Comparison of ENCODE assay signal across 20 cellular contexts in the genomic region with DNA sequence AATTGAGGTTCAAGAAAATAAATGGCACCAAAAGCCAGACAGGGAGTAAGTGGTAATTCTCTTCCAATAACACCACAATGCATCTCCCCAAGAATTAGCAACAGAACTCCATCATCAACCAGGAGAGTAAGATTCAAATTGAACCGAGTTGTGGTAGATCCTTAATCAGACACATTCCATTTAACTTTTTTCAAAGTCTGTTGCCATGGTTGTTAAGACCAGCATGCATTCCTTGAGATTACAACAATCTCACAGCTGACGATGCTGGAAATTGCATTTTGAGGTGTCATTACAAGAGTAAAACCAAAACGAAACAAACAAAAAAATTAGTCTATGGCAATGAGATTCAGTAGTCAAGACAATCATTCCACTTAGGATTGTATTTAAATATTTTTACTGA.
"Had no signal": no experiment of that assay in that cellular context is flagged by ENCODE, and none has a peak within 500 bp of the region (broad histone marks: within the 10 kb centered on the region; RNA-seq: fewer than 3 reads in every experiment).

No MANE protein-coding gene starts in this region.

- H3K27me3 ChIP-seq: sigmoid colon, upper lobe of left lung had no signal

- H3K27ac ChIP-seq: coronary artery, lower lobe of right lung, sigmoid colon, upper lobe of left lung, WERI-Rb-1 had no signal

- ATAC-seq: activated CD4-positive, alpha-beta T cell treated with anti-CD3 and anti-CD28 coated beads for 36 hours; activated T-cell treated with anti-CD3 and anti-CD28 coated beads, Interleukin-2, amount 50 U/mL, for 72 hours; lower lobe of right lung; natural killer cell; T-cell had no signal

- H3K4me3 Mint-ChIP-seq: activated CD4-positive, alpha-beta memory T cell treated with anti-CD3 and anti-CD28 coated beads, Interleukin-2, amount 10 ng/mL, durations not matched to agents 7 days and 5 days; activated CD4-positive, alpha-beta T cell treated with anti-CD3 and anti-CD28 coated beads for 36 hours; activated naive CD8-positive, alpha-beta T cell treated with anti-CD3 and anti-CD28 coated beads for 36 hours; activated T-cell treated with anti-CD3 and anti-CD28 coated beads, Interleukin-2, amount 50 U/mL, for 72 hours; natural killer cell; T-cell had no signal

- H3K36me3 Mint-ChIP-seq: activated naive CD8-positive, alpha-beta T cell treated with anti-CD3 and anti-CD28 coated beads for 36 hours; natural killer cell; T-cell had no signal

- H3K9me3 Mint-ChIP-seq: activated naive CD8-positive, alpha-beta T cell treated with anti-CD3 and anti-CD28 coated beads for 36 hours; natural killer cell had no signal

- H3K4me3 ChIP-seq: coronary artery, lower lobe of right lung, sigmoid colon, upper lobe of left lung had no signal

- H3K36me3 ChIP-seq: lower lobe of right lung, sigmoid colon, upper lobe of left lung, WERI-Rb-1 had no signal

- H3K9me3 ChIP-seq: lower lobe of right lung, sigmoid colon, upper lobe of left lung had no signal

- H3K27ac Mint-ChIP-seq: activated CD4-positive, alpha-beta memory T cell treated with anti-CD3 and anti-CD28 coated beads, Interleukin-2, amount 10 ng/mL, durations not matched to agents 7 days and 5 days; activated CD4-positive, alpha-beta T cell treated with anti-CD3 and anti-CD28 coated beads for 36 hours; activated naive CD8-positive, alpha-beta T cell treated with anti-CD3 and anti-CD28 coated beads for 36 hours; activated T-cell treated with anti-CD3 and anti-CD28 coated beads, Interleukin-2, amount 50 U/mL, for 72 hours; natural killer cell; progenitor cell of endocrine pancreas; T-cell had no signal

- H3K27me3 Mint-ChIP-seq: activated CD4-positive, alpha-beta memory T cell treated with anti-CD3 and anti-CD28 coated beads, Interleukin-2, amount 10 ng/mL, durations not matched to agents 7 days and 5 days; activated naive CD8-positive, alpha-beta T cell treated with anti-CD3 and anti-CD28 coated beads for 36 hours; T-cell had no signal

- H3K4me1 Mint-ChIP-seq: activated CD4-positive, alpha-beta memory T cell treated with anti-CD3 and anti-CD28 coated beads, Interleukin-2, amount 10 ng/mL, durations not matched to agents 7 days and 5 days; activated CD4-positive, alpha-beta T cell treated with anti-CD3 and anti-CD28 coated beads for 36 hours; activated naive CD8-positive, alpha-beta T cell treated with anti-CD3 and anti-CD28 coated beads for 36 hours; natural killer cell; T-cell had no signal

- H3K4me1 ChIP-seq: lower lobe of right lung, sigmoid colon, upper lobe of left lung had no signal

- DNase-seq: activated CD4-positive, alpha-beta memory T cell treated with anti-CD3 and anti-CD28 coated beads, Interleukin-2, amount 10 ng/mL, durations not matched to agents 7 days and 5 days; activated CD4-positive, alpha-beta T cell treated with anti-CD3 and anti-CD28 coated beads for 36 hours; activated gamma-delta T cell treated with Interleukin-2 at 50 U/mL for 16 hours; activated naive CD8-positive, alpha-beta T cell treated with anti-CD3 and anti-CD28 coated beads for 36 hours; activated T-cell treated with anti-CD3 and anti-CD28 coated beads, Interleukin-2, amount 50 U/mL, for 72 hours; aorta; caudate nucleus; effector CD8-positive, alpha-beta T cell; hypothalamus; lower lobe of right lung; natural killer cell; occipital lobe; sigmoid colon; stimulated activated CD4-positive, alpha-beta T cell treated with anti-CD3 and anti-CD28 coated beads, Interleukin-2, amount 100 ng/mL, for 48 hours; stimulated activated naive CD4-positive, alpha-beta T cell treated with Interleukin-2 at 50 U/mL for 16 hours; T-cell; upper lobe of left lung; WERI-Rb-1 had no signal
